In the genomic region with DNA sequence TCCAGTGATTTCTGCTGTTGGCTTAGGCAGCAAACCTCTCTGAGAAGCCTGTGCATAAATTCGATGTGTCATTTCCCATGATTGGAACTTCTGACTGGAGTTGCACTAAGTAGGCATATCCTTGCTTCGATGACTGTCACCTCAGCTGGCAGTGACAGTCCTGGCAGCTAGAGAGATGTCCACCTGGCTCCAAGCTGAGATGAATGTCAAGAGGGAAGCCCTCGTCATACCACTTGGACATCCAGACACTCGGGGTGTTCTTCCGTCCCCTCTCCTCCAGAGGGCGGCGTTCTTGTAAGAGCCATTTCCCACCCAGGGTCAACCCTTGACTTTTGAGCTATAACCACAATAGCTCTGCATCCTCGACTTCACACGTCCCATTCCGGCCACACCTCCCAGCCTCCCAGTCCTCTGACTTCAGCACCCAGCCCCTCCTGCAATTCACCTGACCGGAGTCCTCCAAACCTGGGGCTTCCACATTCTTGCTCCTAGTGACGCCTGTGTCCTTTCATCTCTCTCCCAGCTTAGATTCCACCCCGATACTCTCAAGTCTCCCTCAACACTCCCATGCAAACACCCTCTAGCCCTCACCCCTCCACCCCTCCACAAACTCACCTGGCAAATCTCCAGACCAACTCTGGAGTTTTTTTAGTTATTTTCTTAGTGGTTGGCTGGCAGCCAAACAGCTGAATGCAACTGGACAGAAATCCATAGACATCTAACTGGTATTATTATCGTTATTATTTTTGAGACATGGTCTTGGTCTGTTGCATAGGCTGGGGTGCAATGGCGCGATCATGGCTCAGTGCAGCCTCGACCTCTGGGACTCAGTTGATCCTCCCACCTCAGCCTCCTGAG, we compare ENCODE assay signal across 8 cellular contexts. TPM values are rescaled to one million over a fixed set of nuclear protein-coding genes. Genes with fewer than 3 reads are reported as not detected.
DNase-seq lines count a peak whose midpoint lies in the region; ATAC-seq and TF ChIP-seq lines count a peak whose summit lies in the region.

No MANE protein-coding gene starts in this region.

- TF ChIP-seq CTCF in AG04449 (IDR thresholded peaks at IDR 0.05; ENCODE audit: insufficient read depth, low read length, missing control alignments) (peak; percentile 37), GM10266 (IDR thresholded peaks at IDR 0.05; ENCODE audit: control insufficient read depth, insufficient read depth, low read depth, missing control alignments) (peak; percentile 66), right atrium auricular region (IDR thresholded peaks at IDR 0.05) (peak; percentile 19 to 51)

- H3K4me1 ChIP-seq in right atrium auricular region = no peaks in the 10 kb centered on the region

- H3K9me3 ChIP-seq in right atrium auricular region = no peaks in the 10 kb centered on the region

- no peak overlapping the region for H3K27ac ChIP-seq in right atrium auricular region

- H3K4me3 ChIP-seq in AG04449 (ENCODE audit: low read depth, low read length) = no peak overlapping the region
- no peak overlapping the region for H3K4me3 ChIP-seq in right atrium auricular region

- POLR2A ChIA-PET in AG04449 (lab: Yijun Ruan, JAX) = no interaction called here

- peak; percentile 60 for ATAC-seq in stimulated activated naive CD8-positive, alpha-beta T cell treated with anti-CD3 and anti-CD28 coated beads, Interleukin-15, Interleukin-2, amounts not matched to agents 100 U/mL and 50 U/mL, for 24 hours
- ATAC-seq in GM18502 (IDR thresholded peaks at IDR 0.05; ENCODE audit: poor library complexity, unreplicated experiment) = no peak

- no peak for DNase-seq in AG04449 (ENCODE audit: low read depth, low spot score)
- peak; percentile 77 for DNase-seq in GM10266 (ENCODE audit: extremely low spot score)
- DNase-seq in NCI-H446 treated with DMSO at 0.1 percent for 48 hours (lab: John Stamatoyannopoulos, UW) = peak; percentile 23
- peak; percentile 43 for DNase-seq in activated CD8-positive, alpha-beta memory T cell treated with anti-CD3 and anti-CD28 coated beads, Interleukin-2, amount 50 U/mL, for 4 hours
- peak; percentile 62 for DNase-seq in right atrium auricular region (ENCODE audit: low spot score)
- peak; percentile 77 for DNase-seq in stimulated activated naive CD8-positive, alpha-beta T cell treated with anti-CD3 and anti-CD28 coated beads, Interleukin-15, Interleukin-2, amounts not matched to agents 100 U/mL and 50 U/mL, for 24 hours
- no peak for DNase-seq in putamen (ENCODE audit: low spot score)

- H3K27me3 ChIP-seq in right atrium auricular region = no peaks in the 10 kb centered on the region

- CTCF ChIA-PET in AG04449 (lab: Yijun Ruan, JAX) = interaction anchor here (0.7 to 4.6 kb wide), 15 partner anchors 10 to 141 kb away, joined by 3 to 27 read pairs (median 4); no protein-coding TSS in a partner anchor

- no peaks in the 10 kb centered on the region for H3K36me3 ChIP-seq in right atrium auricular region

RNA-seq across cellular contexts. Expression of a gene that starts 17.4 kb away (rescaled TPM):
- not detected for total RNA-seq in right atrium auricular region

Comparison
In these comparisons a context has a peak if more than half of its experiments do, and no peak if none do; other contexts are left out.
1. DNase-seq: peak in GM10266 (single experiment), NCI-H446 treated with DMSO at 0.1 percent for 48 hours (single experiment), activated CD8-positive, alpha-beta memory T cell treated with anti-CD3 and anti-CD28 coated beads, Interleukin-2, amount 50 U/mL, for 4 hours (single experiment), right atrium auricular region (single experiment) and stimulated activated naive CD8-positive, alpha-beta T cell treated with anti-CD3 and anti-CD28 coated beads, Interleukin-15, Interleukin-2, amounts not matched to agents 100 U/mL and 50 U/mL, for 24 hours (single experiment); none in AG04449 (single experiment) and putamen (single experiment).
2. Peak in every context shown above with its lines, with median percentiles within 50 percentile points of each other: CTCF ChIP-seq.